ENCODE assay signal across 7 cellular contexts in genomic region chr2:216083464-216084279, GRCh38. TPM values are rescaled to one million over a fixed set of nuclear protein-coding genes. Genes with fewer than 3 reads are reported as not detected.
DNase-seq lines count a peak whose midpoint lies in the region; ATAC-seq and TF ChIP-seq lines count a peak whose summit lies in the region.

No MANE protein-coding gene starts in this region.

- intact Hi-C loops in PC-3 (cut with micrococcal nuclease), result no loop called here

- H3K36me3 ChIP-seq in ES-I3 (ENCODE audit: insufficient read depth, low read length) (no peaks in the 10 kb centered on the region), osteoblast (ENCODE audit: insufficient read depth, low read length) (no peaks in the 10 kb centered on the region), MG63 (no peaks in the 10 kb centered on the region), PC-3 (ENCODE audit: low read depth, low read length) (no peaks in the 10 kb centered on the region)

- peak; percentile 50 for DNase-seq in NCI-H2227 treated with DMSO at 0.1 percent for 48 hours (lab: John Stamatoyannopoulos, UW)
- DNase-seq in choroid plexus epithelial cell (ENCODE audit: low read depth), result peak; percentile 23
- DNase-seq in osteoblast (ENCODE audit: insufficient read length, low spot score, missing footprints), result peak; percentile 87
- DNase-seq in NAMALWA (ENCODE audit: low spot score), result no peak
- DNase-seq in MG63, result no peak
- DNase-seq in PC-3, result no peak

- POLR2A ChIA-PET in PC-3 (lab: Charles Lee; ENCODE audit: unreplicated experiment), result interaction anchor here (0.6 kb wide), 1 partner anchor 270 kb away, joined by 4 read pairs; no protein-coding TSS in a partner anchor

- H4K20me1 ChIP-seq in osteoblast (ENCODE audit: insufficient read depth, low read length), result no peaks in the 10 kb centered on the region
- H4K20me1 ChIP-seq in PC-3 (ENCODE audit: low read length), result no peaks in the 10 kb centered on the region

- H3K4me3 ChIP-seq in choroid plexus epithelial cell (ENCODE audit: low read depth, low read length) (no peak overlapping the region), osteoblast (ENCODE audit: insufficient read depth, low read length) (no peak overlapping the region), MG63 (no peak overlapping the region), PC-3 (ENCODE audit: low read length) (no peak overlapping the region)

- H3K4me1 ChIP-seq in ES-I3 (ENCODE audit: insufficient read depth, low read length), result peaks cover 21% of the 10 kb centered on the region
- peaks cover 13% of the 10 kb centered on the region for H3K4me1 ChIP-seq in osteoblast (ENCODE audit: insufficient read depth, low read length)
- peaks cover 7% of the 10 kb centered on the region; the same call in 1 of the 2 replicates for H3K4me1 ChIP-seq in PC-3 (ENCODE audit: insufficient read depth, low read length)

- H3K27me3 ChIP-seq in osteoblast (ENCODE audit: insufficient read depth, low read length) (no peaks in the 10 kb centered on the region), MG63 (no peaks in the 10 kb centered on the region; the same call in 1 of the 2 replicates), PC-3 (ENCODE audit: low read length) (no peaks in the 10 kb centered on the region)

- H2AFZ ChIP-seq in osteoblast (ENCODE audit: low read length) (no peak overlapping the region), PC-3 (ENCODE audit: low read length) (no peak overlapping the region)

- BruUV-seq in PC-3 (replicated peaks; lab: Mats Ljungman, UMichigan), result no TSS peak

- no peaks in the 10 kb centered on the region for H3F3A ChIP-seq in PC-3 (ENCODE audit: low read length, unreplicated experiment)

- CTCF ChIA-PET in PC-3 (lab: Charles Lee), result no interaction called here

- H3K9me3 ChIP-seq in ES-I3 (ENCODE audit: control insufficient read depth, insufficient read depth, low read length) (no peaks in the 10 kb centered on the region), osteoblast (ENCODE audit: low read depth, low read length) (no peaks in the 10 kb centered on the region), MG63 (no peaks in the 10 kb centered on the region), PC-3 (ENCODE audit: low read length) (no peaks in the 10 kb centered on the region)

- H3K4me2 ChIP-seq in osteoblast (ENCODE audit: insufficient read depth, low read length) (peak overlapping the region; percentile 32), PC-3 (ENCODE audit: low read length) (no peak overlapping the region)

- peak overlapping the region; percentile 22 for H3K9ac ChIP-seq in ES-I3 (ENCODE audit: low read depth, low read length)
- H3K9ac ChIP-seq in PC-3 (ENCODE audit: low read length), result no peak overlapping the region

- no peaks in the 10 kb centered on the region for H3K9me2 ChIP-seq in PC-3 (replicated peaks; ENCODE audit: low read length)

- TF ChIP-seq CTCF in choroid plexus epithelial cell (conservative IDR thresholded peaks at IDR 0.05; ENCODE audit: low read depth, low read length), result no peak
- no peak for TF ChIP-seq CTCF in osteoblast (IDR thresholded peaks at IDR 0.05; ENCODE audit: extremely low read depth, low read depth, low read length)
- no peak for TF ChIP-seq CTCF in PC-3 (conservative IDR thresholded peaks at IDR 0.05; ENCODE audit: low read depth, low read length)

- no peak for ATAC-seq in PC-3

- H3K79me2 ChIP-seq in osteoblast (ENCODE audit: insufficient read depth, low read length) (no peaks in the 10 kb centered on the region), PC-3 (ENCODE audit: low read length) (peaks cover 5% of the 10 kb centered on the region; the same call in 1 of the 2 replicates)

- H3K27ac ChIP-seq in osteoblast (ENCODE audit: low read depth, low read length) (peak overlapping the region; percentile 17), PC-3 (ENCODE audit: low read length) (no peak overlapping the region)

RNA-seq across cellular contexts. Expression of gene TMEM169, which starts 2.0 kb away (rescaled TPM):
- total RNA-seq in osteoblast (0.36 and 0.88 TPM in 2 replicates), PC-3 (2014; rRNA removed) (not detected in 2 replicates)
- not detected in 2 replicates for total RNA-seq in MG63 (2014; rRNA removed; shearing (Covaris generic); ENCODE audit: low replicate concordance)

RNA-seq across cellular contexts. Expression of gene PECR, which starts 2.1 kb away (rescaled TPM):
- 9.7 and 10.1 TPM in 2 replicates for total RNA-seq in osteoblast
- 15.9 and 19.3 TPM in 2 replicates for total RNA-seq in MG63 (2014; rRNA removed; shearing (Covaris generic); ENCODE audit: low replicate concordance)
- 23.0 and 26.0 TPM in 2 replicates for total RNA-seq in PC-3 (2014; rRNA removed)

RNA-seq across cellular contexts. Expression of gene XRCC5, which starts 25.5 kb away (rescaled TPM):
- total RNA-seq in osteoblast, result 203 and 204 TPM in 2 replicates
- 313 and 393 TPM in 2 replicates for total RNA-seq in MG63 (2014; rRNA removed; shearing (Covaris generic); ENCODE audit: low replicate concordance)
- total RNA-seq in PC-3 (2014; rRNA removed), result 277 and 290 TPM in 2 replicates

Comparison
In these comparisons a context has a peak if more than half of its experiments do, and no peak if none do; other contexts are left out.
1. DNase-seq: peak in NCI-H2227 treated with DMSO at 0.1 percent for 48 hours (single experiment), choroid plexus epithelial cell (single experiment) and osteoblast (single experiment); none in NAMALWA (single experiment), MG63 (single experiment) and PC-3 (single experiment).